ENCODE assay signal across 14 cellular contexts in genomic region chr4:156420557-156420956, GRCh38.
DNase-seq lines count a peak whose midpoint lies in the region; ATAC-seq and TF ChIP-seq lines count a peak whose summit lies in the region.
"Had no signal": no experiment of that assay in that cellular context is flagged by ENCODE, and none has a peak within 500 bp of the region (broad histone marks: within the 10 kb centered on the region; RNA-seq: fewer than 3 reads in every experiment).

No MANE protein-coding gene starts in this region.

- H3K4me3 ChIP-seq in choroid plexus epithelial cell (ENCODE audit: low read depth, low read length) (no peak overlapping the region), uterus (no peak overlapping the region)
- H3K4me3 ChIP-seq: PC-9 had no signal

- no peaks in the 10 kb centered on the region for H3K36me3 Mint-ChIP-seq in natural killer cell

- no peaks in the 10 kb centered on the region for H3K36me3 ChIP-seq in uterus

- intact Hi-C loops in uterus (cut with DNase I; ENCODE audit: low total_unique reads), result no loop called here
- intact Hi-C loops in natural killer cell (cut with micrococcal nuclease), result no loop called here

- no peak overlapping the region for H3K27ac Mint-ChIP-seq in natural killer cell
- H3K27ac Mint-ChIP-seq: H9 had no signal

- H3K9me3 ChIP-seq in uterus, result no peaks in the 10 kb centered on the region

- ATAC-seq in natural killer cell, result no peak

- H3K4me1 ChIP-seq in uterus, result no peaks in the 10 kb centered on the region

- TF ChIP-seq POLR2A in uterus (IDR thresholded peaks at IDR 0.05), result no peak

- no peaks in the 10 kb centered on the region for H3K27me3 Mint-ChIP-seq in natural killer cell (ENCODE audit: low read depth in 2 of 2)

- peak overlapping the region; percentile 68 to 76 for H3K27ac ChIP-seq in uterus
- H3K27ac ChIP-seq: PC-9 had no signal

- H3K4me3 Mint-ChIP-seq in natural killer cell, result no peak overlapping the region
- H3K4me3 Mint-ChIP-seq: H9 had no signal

- H3K4me1 Mint-ChIP-seq in natural killer cell, result no peaks in the 10 kb centered on the region
- H3K4me1 Mint-ChIP-seq: H9 had no signal

- no peaks in the 10 kb centered on the region for H3K27me3 ChIP-seq in uterus

- TF ChIP-seq CTCF in choroid plexus epithelial cell (conservative IDR thresholded peaks at IDR 0.05; ENCODE audit: low read depth, low read length) (no peak), uterus (IDR thresholded peaks at IDR 0.05) (no peak), natural killer cell (IDR thresholded peaks at IDR 0.05) (no peak)

- DNase-seq in HCEC 1CT, result peak; percentile 6
- DNase-seq in choroid plexus epithelial cell (ENCODE audit: low read depth), result peak; percentile 43
- peak; percentile 34 for DNase-seq in iris pigment epithelial cell (ENCODE audit: low read depth)
- no peak for DNase-seq in uterus
- no peak for DNase-seq in cerebellum (ENCODE audit: low spot score)
- DNase-seq in natural killer cell, result no peak
- DNase-seq in SKM-1 treated with dmso at 0.1 percent for 144 hours (lab: John Stamatoyannopoulos, UW; ENCODE audit: unreplicated experiment), result no peak
- DNase-seq: C1 segment of cervical spinal cord, H9, NCI-H1436 treated with DMSO at 0.1 percent for 48 hours, NCI-H2081 treated with DMSO at 0.1 percent for 48 hours, NCI-H2227 treated with DMSO at 0.1 percent for 48 hours, NCI-H526, PC-9 had no signal

- H3K9me3 Mint-ChIP-seq in natural killer cell, result peaks cover 9 to 13% of the 10 kb centered on the region in 2 donors

Comparison
In these comparisons a context has a peak if more than half of its experiments do, and no peak if none do; other contexts are left out.
1. DNase-seq: peak in HCEC 1CT (single experiment), choroid plexus epithelial cell (single experiment) and iris pigment epithelial cell (single experiment); none in uterus (0 of 2), cerebellum (single experiment), natural killer cell (single experiment) and SKM-1 treated with dmso at 0.1 percent for 144 hours (single experiment).